In the genomic region with DNA sequence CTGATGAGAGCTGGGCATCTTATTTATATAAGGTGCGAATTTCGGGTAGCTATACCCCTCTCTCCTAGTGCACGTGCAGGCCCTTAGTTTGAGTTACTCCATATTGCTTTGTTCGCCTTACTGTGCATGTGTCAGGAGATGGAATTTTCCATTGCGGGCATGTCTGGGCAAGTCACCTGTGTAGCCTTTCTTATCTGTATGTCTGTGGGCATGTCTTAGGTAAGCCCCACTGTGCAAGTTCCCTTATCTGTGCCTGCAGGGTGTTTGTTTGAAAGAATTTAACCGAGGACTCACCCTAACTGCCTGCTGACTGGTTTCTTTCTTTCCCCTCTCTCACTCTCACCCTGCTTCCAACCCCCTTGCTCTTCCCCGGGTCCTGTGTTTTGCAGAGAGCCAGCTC, we compare ENCODE assay signal across 1 cellular context.
TF ChIP-seq lines count a peak whose summit lies in the region.

No MANE protein-coding gene starts in this region.

TF ChIP-seq in HEK293, 187 proteins besides CTCF, POLR2A, EP300 and RAD21 (continued from another document and continues in another):
- TF ChIP-seq ZBTB17 (tag by site-specific recombination; IDR thresholded peaks at IDR 0.05), result 0 out of 2 replicates have a peak, but pooled peaks have one; percentile 5
- no peak for TF ChIP-seq KLF1 (tag by site-specific recombination; IDR thresholded peaks at IDR 0.05)
- TF ChIP-seq ZBTB10 (tag by site-specific recombination; IDR thresholded peaks at IDR 0.05), result no peak
- TF ChIP-seq, protein P1, sequence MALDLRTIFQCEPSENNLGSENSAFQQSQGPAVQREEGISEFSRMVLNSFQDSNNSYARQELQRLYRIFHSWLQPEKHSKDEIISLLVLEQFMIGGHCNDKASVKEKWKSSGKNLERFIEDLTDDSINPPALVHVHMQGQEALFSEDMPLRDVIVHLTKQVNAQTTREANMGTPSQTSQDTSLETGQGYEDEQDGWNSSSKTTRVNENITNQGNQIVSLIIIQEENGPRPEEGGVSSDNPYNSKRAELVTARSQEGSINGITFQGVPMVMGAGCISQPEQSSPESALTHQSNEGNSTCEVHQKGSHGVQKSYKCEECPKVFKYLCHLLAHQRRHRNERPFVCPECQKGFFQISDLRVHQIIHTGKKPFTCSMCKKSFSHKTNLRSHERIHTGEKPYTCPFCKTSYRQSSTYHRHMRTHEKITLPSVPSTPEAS (tag by site-specific recombination; IDR thresholded peaks at IDR 0.05), result no peak
- TF ChIP-seq ZNF138 (tag by site-specific recombination; IDR thresholded peaks at IDR 0.05; ENCODE audit: borderline replicate concordance), result no peak
- 0 out of 2 replicates have a peak, but pooled peaks have one; percentile 11 for TF ChIP-seq ZNF366 (tag by site-specific recombination; conservative IDR thresholded peaks at IDR 0.05)
- TF ChIP-seq ZNF26 (tag by site-specific recombination; IDR thresholded peaks at IDR 0.05), result no peak
- no peak for TF ChIP-seq ZNF274 (IDR thresholded peaks at IDR 0.05; ENCODE audit: low read length)
- no peak; the same call in 1 of the 2 replicates for TF ChIP-seq ZNF274 (tag by site-specific recombination; IDR thresholded peaks at IDR 0.05; ENCODE audit: borderline replicate concordance)
- peak; percentile 33; the same call in 1 of the 2 replicates for TF ChIP-seq ZNF133 (tag by site-specific recombination; IDR thresholded peaks at IDR 0.05)
- TF ChIP-seq GLIS2 (tag by site-specific recombination; IDR thresholded peaks at IDR 0.05), result no peak
- TF ChIP-seq, protein P2, sequence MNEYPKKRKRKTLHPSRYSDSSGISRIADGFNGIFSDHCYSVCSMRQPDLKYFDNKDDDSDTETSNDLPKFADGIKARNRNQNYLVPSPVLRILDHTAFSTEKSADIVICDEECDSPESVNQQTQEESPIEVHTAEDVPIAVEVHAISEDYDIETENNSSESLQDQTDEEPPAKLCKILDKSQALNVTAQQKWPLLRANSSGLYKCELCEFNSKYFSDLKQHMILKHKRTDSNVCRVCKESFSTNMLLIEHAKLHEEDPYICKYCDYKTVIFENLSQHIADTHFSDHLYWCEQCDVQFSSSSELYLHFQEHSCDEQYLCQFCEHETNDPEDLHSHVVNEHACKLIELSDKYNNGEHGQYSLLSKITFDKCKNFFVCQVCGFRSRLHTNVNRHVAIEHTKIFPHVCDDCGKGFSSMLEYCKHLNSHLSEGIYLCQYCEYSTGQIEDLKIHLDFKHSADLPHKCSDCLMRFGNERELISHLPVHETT (tag by site-specific recombination; IDR thresholded peaks at IDR 0.05), result no peak
- no peak for TF ChIP-seq GLIS1 (tag by site-specific recombination; IDR thresholded peaks at IDR 0.05)
- TF ChIP-seq ZNF747 (tag by site-specific recombination; IDR thresholded peaks at IDR 0.05), result no peak
- no peak for TF ChIP-seq ZSCAN16 (tag by site-specific recombination; IDR thresholded peaks at IDR 0.05)
- no peak for TF ChIP-seq PRDM2 (tag by site-specific recombination; IDR thresholded peaks at IDR 0.05; ENCODE audit: borderline replicate concordance)
- TF ChIP-seq ZNF76 (tag by site-specific recombination; IDR thresholded peaks at IDR 0.05; ENCODE audit: borderline replicate concordance, low read depth), result no peak
- no peak for TF ChIP-seq ZNF621 (tag by site-specific recombination; IDR thresholded peaks at IDR 0.05)
- TF ChIP-seq ZNF660 (tag by site-specific recombination; IDR thresholded peaks at IDR 0.05), result no peak
- no peak for TF ChIP-seq ZEB2 (tag by site-specific recombination; IDR thresholded peaks at IDR 0.05)
- TF ChIP-seq YY2 (tag by site-specific recombination; IDR thresholded peaks at IDR 0.05), result no peak
- no peak for TF ChIP-seq ZNF600 (tag by site-specific recombination; IDR thresholded peaks at IDR 0.05)
- TF ChIP-seq ZBTB8A (tag by site-specific recombination; IDR thresholded peaks at IDR 0.05), result 0 out of 2 replicates have a peak, but pooled peaks have one; percentile 14
- TF ChIP-seq ZNF239 (tag by site-specific recombination; IDR thresholded peaks at IDR 0.05), result no peak
- no peak for TF ChIP-seq ZNF707 (tag by site-specific recombination; IDR thresholded peaks at IDR 0.05)
- TF ChIP-seq ZNF768 (tag by site-specific recombination; IDR thresholded peaks at IDR 0.05), result no peak
- TF ChIP-seq PATZ1 (tag by site-specific recombination; IDR thresholded peaks at IDR 0.05), result no peak
- TF ChIP-seq, protein P3, sequence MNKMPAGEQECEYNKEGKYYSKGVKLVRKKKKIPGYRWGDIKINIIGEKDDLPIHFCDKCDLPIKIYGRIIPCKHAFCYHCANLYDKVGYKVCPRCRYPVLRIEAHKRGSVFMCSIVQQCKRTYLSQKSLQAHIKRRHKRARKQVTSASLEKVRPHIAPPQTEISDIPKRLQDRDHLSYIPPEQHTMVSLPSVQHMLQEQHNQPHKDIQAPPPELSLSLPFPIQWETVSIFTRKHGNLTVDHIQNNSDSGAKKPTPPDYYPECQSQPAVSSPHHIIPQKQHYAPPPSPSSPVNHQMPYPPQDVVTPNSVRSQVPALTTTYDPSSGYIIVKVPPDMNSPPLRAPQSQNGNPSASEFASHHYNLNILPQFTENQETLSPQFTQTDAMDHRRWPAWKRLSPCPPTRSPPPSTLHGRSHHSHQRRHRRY (tag by site-specific recombination; IDR thresholded peaks at IDR 0.05), result no peak
- TF ChIP-seq ZNF398 (tag by site-specific recombination; IDR thresholded peaks at IDR 0.05), result peak; percentile 61; the same call in 1 of the 2 replicates
- TF ChIP-seq SCRT1 (tag by site-specific recombination; IDR thresholded peaks at IDR 0.05; ENCODE audit: borderline replicate concordance), result no peak
- peak; percentile 45; the same call in 1 of the 2 replicates for TF ChIP-seq ZIC2 (tag by site-specific recombination; IDR thresholded peaks at IDR 0.05)
- TF ChIP-seq ZSCAN23 (tag by site-specific recombination; IDR thresholded peaks at IDR 0.05), result no peak
- TF ChIP-seq ZNF335 (tag by site-specific recombination; conservative IDR thresholded peaks at IDR 0.05), result peak; percentile 72
- no peak for TF ChIP-seq ZNF266 (tag by site-specific recombination; IDR thresholded peaks at IDR 0.05; ENCODE audit: low read depth)
